In genomic region chr18:23779696-23780303, GRCh38 we compare ENCODE assay signal across 11 cellular contexts.
DNase-seq lines count a peak whose midpoint lies in the region; ATAC-seq and TF ChIP-seq lines count a peak whose summit lies in the region.
"Had no signal": no experiment of that assay in that cellular context is flagged by ENCODE, and none has a peak within 500 bp of the region (broad histone marks: within the 10 kb centered on the region; RNA-seq: fewer than 3 reads in every experiment).

No MANE protein-coding gene starts in this region.

- no peak overlapping the region for H3K27ac Mint-ChIP-seq in CD14-positive monocyte
- H3K27ac Mint-ChIP-seq: activated B cell treated with CpG ODN at 0.5 μM for 24 hours had no signal

- no peak overlapping the region for H3K4me3 Mint-ChIP-seq in CD14-positive monocyte
- H3K4me3 Mint-ChIP-seq: activated B cell treated with CpG ODN at 0.5 μM for 24 hours had no signal

- intact Hi-C loops in esophagus muscularis mucosa (cut with DNase I) (no loop called here), CD14-positive monocyte (cut with micrococcal nuclease) (no loop called here)

- no peak for ATAC-seq in GM18517 (IDR thresholded peaks at IDR 0.05; ENCODE audit: unreplicated experiment)

- no peaks in the 10 kb centered on the region for H3K9me3 Mint-ChIP-seq in CD14-positive monocyte
- H3K9me3 Mint-ChIP-seq: activated B cell treated with CpG ODN at 0.5 μM for 24 hours had no signal

- no peaks in the 10 kb centered on the region for H3K36me3 Mint-ChIP-seq in CD14-positive monocyte

- no peaks in the 10 kb centered on the region for H3K27me3 ChIP-seq in esophagus muscularis mucosa

- H3K4me3 ChIP-seq in esophagus muscularis mucosa: no peak overlapping the region
- H3K4me3 ChIP-seq: PC-9 had no signal

- H3K36me3 ChIP-seq in esophagus muscularis mucosa: peaks cover 0 to 7% (median 0%) of the 10 kb centered on the region in 4 donors

- peaks cover 0 to 20% (median 15%) of the 10 kb centered on the region in 4 donors for H3K4me1 ChIP-seq in esophagus muscularis mucosa

- peak overlapping the region in 3 of 4 donors; percentile 36 to 69 (median 48) for H3K27ac ChIP-seq in esophagus muscularis mucosa (replicated peaks in 1 of 4)
- H3K27ac ChIP-seq: PC-9 had no signal

- H3K4me1 Mint-ChIP-seq in CD14-positive monocyte: no peaks in the 10 kb centered on the region
- H3K4me1 Mint-ChIP-seq: activated B cell treated with CpG ODN at 0.5 μM for 24 hours had no signal

- TF ChIP-seq CTCF in esophagus muscularis mucosa (IDR thresholded peaks at IDR 0.05): no peak
- TF ChIP-seq CTCF in CD14-positive monocyte (IDR thresholded peaks at IDR 0.05): no peak

- peak; percentile 69 for DNase-seq in ELF-1 (ENCODE audit: low read depth, low spot score)
- DNase-seq in M059J (ENCODE audit: low read depth): peak; percentile 7
- DNase-seq in esophagus muscularis mucosa (ENCODE audit: extremely low spot score): no peak
- DNase-seq in mucosa of gallbladder (ENCODE audit: low spot score): peak; percentile 14
- DNase-seq in activated CD4-positive, alpha-beta T cell treated with anti-CD3 and anti-CD28 coated beads for 1 hour: no peak
- DNase-seq in midbrain (lab: John Stamatoyannopoulos, UW): no peak
- DNase-seq in CD14-positive monocyte (ENCODE audit: low spot score): no peak
- DNase-seq: activated B cell treated with CpG ODN at 0.5 μM for 24 hours, activated gamma-delta T cell, PC-9 had no signal

- no peak for TF ChIP-seq EP300 in esophagus muscularis mucosa (IDR thresholded peaks at IDR 0.05)

- WGBS in esophagus muscularis mucosa: 49% methylated on average over 5 of the region's 5 CpGs

- H3K9me3 ChIP-seq in esophagus muscularis mucosa: no peaks in the 10 kb centered on the region

- TF ChIP-seq POLR2A in esophagus muscularis mucosa (IDR thresholded peaks at IDR 0.05; ENCODE audit: low read depth): no peak

- peaks cover 0 to 7% (median 6%) of the 10 kb centered on the region in 3 donors for H3K27me3 Mint-ChIP-seq in CD14-positive monocyte (ENCODE audit: low read depth in 3 of 3)

Comparison
In these comparisons a context has a peak if more than half of its experiments do, and no peak if none do; other contexts are left out.
1. DNase-seq: peak in ELF-1 (single experiment), M059J (single experiment) and mucosa of gallbladder (single experiment); none in esophagus muscularis mucosa (single experiment), activated CD4-positive, alpha-beta T cell treated with anti-CD3 and anti-CD28 coated beads for 1 hour (single experiment), midbrain (single experiment) and CD14-positive monocyte (single experiment).